ENCODE assay signal across 9 cellular contexts in genomic region chr13:20814224-20814910, GRCh38.
DNase-seq lines count a peak whose midpoint lies in the region; TF ChIP-seq lines count a peak whose summit lies in the region.
"Had no signal": no experiment of that assay in that cellular context is flagged by ENCODE, and none has a peak within 500 bp of the region (broad histone marks: within the 10 kb centered on the region; RNA-seq: fewer than 3 reads in every experiment).

No MANE protein-coding gene starts in this region.

- TF ChIP-seq CTCF in foreskin fibroblast (IDR thresholded peaks at IDR 0.05; ENCODE audit: low read depth, low read length), result no peak

- no peak overlapping the region for H3K9ac ChIP-seq in rectal smooth muscle tissue (ENCODE audit: low read length)

- H3K27ac ChIP-seq in rectal smooth muscle tissue (ENCODE audit: low read depth, low read length), result peak overlapping the region; percentile 64

- H3K4me3 ChIP-seq in foreskin fibroblast (ENCODE audit: low read depth in 1 of 2, low read length in 2 of 2) (peak overlapping the region in 1 of 2 donors; percentile 42), rectal smooth muscle tissue (ENCODE audit: low read length) (no peak overlapping the region)

- peak; percentile 79 for DNase-seq in GM04503 (ENCODE audit: low read depth)
- peak; percentile 21 to 58 for DNase-seq in SHP77 (lab: John Stamatoyannopoulos, UW)
- peak; percentile 93 to 97 for DNase-seq in foreskin fibroblast
- DNase-seq in GF-D8 (lab: John Stamatoyannopoulos, UW), result no peak
- no peak for DNase-seq in NCI-H526 treated with DMSO at 0.1 percent for 48 hours (lab: John Stamatoyannopoulos, UW)
- no peak for DNase-seq in globus pallidus (ENCODE audit: low spot score)
- DNase-seq in NCI-H187 treated with DMSO at 0.1 percent for 48 hours (lab: John Stamatoyannopoulos, UW), result no peak
- DNase-seq: NCI-H1436 had no signal

- H3K4me1 ChIP-seq in rectal smooth muscle tissue (ENCODE audit: control insufficient read depth, insufficient read depth, low read length), result peaks cover 8% of the 10 kb centered on the region

- H3K36me3 ChIP-seq in rectal smooth muscle tissue (ENCODE audit: control insufficient read depth, insufficient read depth, low read length), result no peaks in the 10 kb centered on the region

- H3K27me3 ChIP-seq in rectal smooth muscle tissue (ENCODE audit: control insufficient read depth, insufficient read depth, low read length), result no peaks in the 10 kb centered on the region

Comparison
In these comparisons a context has a peak if more than half of its experiments do, and no peak if none do; other contexts are left out.
1. DNase-seq: peak in GM04503 (single experiment), SHP77 (2 of 2) and foreskin fibroblast (2 of 2); none in GF-D8 (single experiment), NCI-H526 treated with DMSO at 0.1 percent for 48 hours (single experiment), globus pallidus (single experiment) and NCI-H187 treated with DMSO at 0.1 percent for 48 hours (single experiment).